Comparison of ENCODE assay signal across 13 cellular contexts in genomic region chr1:200379431-200379755, GRCh38. TPM values are rescaled to one million over a fixed set of nuclear protein-coding genes. Genes with fewer than 3 reads are reported as not detected.
DNase-seq lines count a peak whose midpoint lies in the region; ATAC-seq and TF ChIP-seq lines count a peak whose summit lies in the region.
"Had no signal": no experiment of that assay in that cellular context is flagged by ENCODE, and none has a peak within 500 bp of the region (broad histone marks: within the 10 kb centered on the region; RNA-seq: fewer than 3 reads in every experiment).

No MANE protein-coding gene starts in this region.

- H3K36me3 Mint-ChIP-seq in activated CD4-positive, alpha-beta T cell treated with anti-CD3 and anti-CD28 coated beads, Interleukin-2, amount 10 ng/mL, durations not matched to agents 24 days and 14 days (ENCODE audit: low read depth): no peaks in the 10 kb centered on the region
- H3K36me3 Mint-ChIP-seq in activated CD4-positive, alpha-beta T cell treated with anti-CD3 and anti-CD28 coated beads for 36 hours (ENCODE audit: low read depth): no peaks in the 10 kb centered on the region

- peak; percentile 14 for DNase-seq in activated CD4-positive, alpha-beta T cell treated with anti-CD3 and anti-CD28 coated beads, Interleukin-2, amount 10 ng/mL, durations not matched to agents 24 days and 14 days
- DNase-seq in activated CD4-positive, alpha-beta T cell treated with anti-CD3 and anti-CD28 coated beads for 36 hours: no peak
- DNase-seq in adipocyte (ENCODE audit: low read depth): peak; percentile 78
- DNase-seq in hepatocyte (ENCODE audit: low spot score): peak; percentile 21
- DNase-seq in anterior cingulate cortex (lab: John Stamatoyannopoulos, UW): no peak
- DNase-seq in NCI-H187 (lab: John Stamatoyannopoulos, UW): no peak
- no peak for DNase-seq in SIG-M5 treated with dmso at 0.1 percent for 504 hours (lab: John Stamatoyannopoulos, UW; ENCODE audit: unreplicated experiment)
- DNase-seq: activated CD8-positive, alpha-beta memory T cell treated with anti-CD3 and anti-CD28 coated beads, Interleukin-2, amount 50 U/mL, for 4 hours; central memory CD4-positive, alpha-beta T cell; T-helper 17 cell had no signal

- no peak for ATAC-seq in activated CD4-positive, alpha-beta T cell treated with anti-CD3 and anti-CD28 coated beads for 36 hours
- ATAC-seq in GM21360 (IDR thresholded peaks at IDR 0.05; ENCODE audit: unreplicated experiment): no peak
- ATAC-seq: T-helper 17 cell had no signal

- H3K4me1 ChIP-seq in adipocyte (ENCODE audit: control insufficient read depth, insufficient read depth, low read length) (peaks cover 31% of the 10 kb centered on the region), hepatocyte (ENCODE audit: insufficient read depth) (peaks cover 10% of the 10 kb centered on the region)
- H3K4me1 ChIP-seq: suprapubic skin had no signal

- 26% methylated on average over 1 of the region's 1 CpG for WGBS in hepatocyte (ENCODE audit: low lambda C conversion rate, missing lambda C conversion rate)

- H3K4me3 ChIP-seq in adipocyte (ENCODE audit: low read length) (peak overlapping the region; percentile 63), hepatocyte (no peak overlapping the region)
- H3K4me3 ChIP-seq: suprapubic skin had no signal

- H3K9ac ChIP-seq in adipocyte (ENCODE audit: low read length): peak overlapping the region; percentile 70
- H3K9ac ChIP-seq: KMS-11 had no signal

- H3K27ac ChIP-seq in hepatocyte: peak overlapping the region; percentile 46
- H3K27ac ChIP-seq: KMS-11, suprapubic skin had no signal

- H4K20me1 ChIP-seq in hepatocyte (ENCODE audit: insufficient read depth, poor library complexity, severe bottlenecking): no peaks in the 10 kb centered on the region

- no peak for TF ChIP-seq CTCF in hepatocyte (IDR thresholded peaks at IDR 0.05; ENCODE audit: poor library complexity)

- no peak overlapping the region for H3K4me3 Mint-ChIP-seq in activated CD4-positive, alpha-beta T cell treated with anti-CD3 and anti-CD28 coated beads, Interleukin-2, amount 10 ng/mL, durations not matched to agents 24 days and 14 days
- no peak overlapping the region for H3K4me3 Mint-ChIP-seq in activated CD4-positive, alpha-beta T cell treated with anti-CD3 and anti-CD28 coated beads for 36 hours
- H3K4me3 Mint-ChIP-seq: T-helper 17 cell had no signal

- H3K9me2 ChIP-seq in hepatocyte (replicated peaks; ENCODE audit: insufficient read depth): no peaks in the 10 kb centered on the region

- H3K79me2 ChIP-seq in hepatocyte: no peaks in the 10 kb centered on the region

- H3K9me3 ChIP-seq in adipocyte (ENCODE audit: control insufficient read depth, low read length): no peaks in the 10 kb centered on the region
- no peaks in the 10 kb centered on the region for H3K9me3 ChIP-seq in hepatocyte (ENCODE audit: low read depth)
- H3K9me3 ChIP-seq: suprapubic skin had no signal

- H3K27ac Mint-ChIP-seq in activated CD4-positive, alpha-beta T cell treated with anti-CD3 and anti-CD28 coated beads, Interleukin-2, amount 10 ng/mL, durations not matched to agents 24 days and 14 days: no peak overlapping the region
- H3K27ac Mint-ChIP-seq in activated CD4-positive, alpha-beta T cell treated with anti-CD3 and anti-CD28 coated beads for 36 hours: no peak overlapping the region
- H3K27ac Mint-ChIP-seq: T-helper 17 cell had no signal

- POLR2A ChIA-PET in activated CD4-positive, alpha-beta T cell treated with anti-CD3 and anti-CD28 coated beads for 36 hours (lab: Charles Lee): no interaction called here

- CTCF ChIA-PET in activated CD4-positive, alpha-beta T cell treated with anti-CD3 and anti-CD28 coated beads for 36 hours (lab: Charles Lee): interaction anchor here (0.5 kb wide), 1 partner anchor 140 kb away, joined by 3 read pairs; no protein-coding TSS in a partner anchor

- intact Hi-C loops in activated CD4-positive, alpha-beta T cell treated with anti-CD3 and anti-CD28 coated beads, Interleukin-2, amount 10 ng/mL, durations not matched to agents 24 days and 14 days (cut with micrococcal nuclease): no loop called here
- intact Hi-C loops in activated CD4-positive, alpha-beta T cell treated with anti-CD3 and anti-CD28 coated beads for 36 hours (cut with DNase I, micrococcal nuclease): no loop called here

- peaks cover 2% of the 10 kb centered on the region for H3K27me3 Mint-ChIP-seq in activated CD4-positive, alpha-beta T cell treated with anti-CD3 and anti-CD28 coated beads, Interleukin-2, amount 10 ng/mL, durations not matched to agents 24 days and 14 days
- no peaks in the 10 kb centered on the region for H3K27me3 Mint-ChIP-seq in activated CD4-positive, alpha-beta T cell treated with anti-CD3 and anti-CD28 coated beads for 36 hours
- H3K27me3 Mint-ChIP-seq: T-helper 17 cell had no signal

- no peaks in the 10 kb centered on the region for H3K27me3 ChIP-seq in adipocyte (replicated peaks; ENCODE audit: control insufficient read depth, insufficient read depth, low read length)
- no peaks in the 10 kb centered on the region for H3K27me3 ChIP-seq in hepatocyte
- H3K27me3 ChIP-seq: suprapubic skin had no signal

- no peak overlapping the region for H2AFZ ChIP-seq in hepatocyte

- peaks cover 7% of the 10 kb centered on the region for H3K9me3 Mint-ChIP-seq in activated CD4-positive, alpha-beta T cell treated with anti-CD3 and anti-CD28 coated beads, Interleukin-2, amount 10 ng/mL, durations not matched to agents 24 days and 14 days
- no peaks in the 10 kb centered on the region for H3K9me3 Mint-ChIP-seq in activated CD4-positive, alpha-beta T cell treated with anti-CD3 and anti-CD28 coated beads for 36 hours (ENCODE audit: low read depth)

- peaks cover 25% of the 10 kb centered on the region for H3K4me1 Mint-ChIP-seq in activated CD4-positive, alpha-beta T cell treated with anti-CD3 and anti-CD28 coated beads, Interleukin-2, amount 10 ng/mL, durations not matched to agents 24 days and 14 days
- peaks cover 4% of the 10 kb centered on the region for H3K4me1 Mint-ChIP-seq in activated CD4-positive, alpha-beta T cell treated with anti-CD3 and anti-CD28 coated beads for 36 hours
- H3K4me1 Mint-ChIP-seq: T-helper 17 cell had no signal

- H3K4me2 ChIP-seq in hepatocyte: peak overlapping the region; percentile 23
- H3K4me2 ChIP-seq: KMS-11 had no signal

- H3K36me3 ChIP-seq in adipocyte (ENCODE audit: control insufficient read depth, insufficient read depth, low read length, severe bottlenecking) (no peaks in the 10 kb centered on the region), hepatocyte (replicated peaks; ENCODE audit: insufficient read depth, low read depth) (no peaks in the 10 kb centered on the region)
- H3K36me3 ChIP-seq: suprapubic skin had no signal

RNA-seq across cellular contexts. Expression of gene ZNF281, which starts 30.4 kb away (rescaled TPM):
- total RNA-seq in activated CD4-positive, alpha-beta T cell treated with anti-CD3 and anti-CD28 coated beads, Interleukin-2, amount 10 ng/mL, durations not matched to agents 24 days and 14 days: 19.0 and 20.4 TPM in 2 replicates
- total RNA-seq in activated CD4-positive, alpha-beta T cell treated with anti-CD3 and anti-CD28 coated beads for 36 hours: 10 to 100 TPM; 10.8 to 13.5 TPM
- total RNA-seq in hepatocyte: 20.6 and 26.6 TPM in 2 replicates
- polyA plus RNA-seq in hepatocyte: 17.2 and 19.2 TPM in 2 replicates

Comparison
In these comparisons a context has a peak if more than half of its experiments do, and no peak if none do; other contexts are left out.
1. DNase-seq: peak in activated CD4-positive, alpha-beta T cell treated with anti-CD3 and anti-CD28 coated beads, Interleukin-2, amount 10 ng/mL, durations not matched to agents 24 days and 14 days (single experiment), adipocyte (single experiment) and hepatocyte (single experiment); none in activated CD4-positive, alpha-beta T cell treated with anti-CD3 and anti-CD28 coated beads for 36 hours (single experiment), anterior cingulate cortex (0 of 58), NCI-H187 (0 of 2) and SIG-M5 treated with dmso at 0.1 percent for 504 hours (single experiment).